ENCODE assay signal across 1 cellular context in the genomic region with DNA sequence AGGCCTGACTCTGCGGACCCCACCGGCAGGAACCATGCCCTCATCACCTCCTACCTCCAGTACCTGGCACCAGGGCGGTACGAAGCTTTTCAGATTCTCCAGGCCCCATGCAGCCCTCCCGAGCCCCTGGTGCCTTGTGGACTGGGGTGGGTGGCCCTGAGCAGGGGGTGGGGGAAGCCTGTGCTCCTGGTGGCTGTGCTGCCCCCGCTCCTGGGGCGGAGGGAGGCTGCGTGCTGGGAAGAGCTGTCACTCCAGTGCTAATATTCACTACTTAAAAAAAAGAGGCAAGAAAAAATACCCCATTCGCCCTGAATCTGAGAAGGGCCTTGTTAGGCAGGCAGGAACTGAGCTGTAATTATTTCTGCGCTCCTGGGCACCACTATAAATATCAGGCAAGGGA.
TF ChIP-seq lines count a peak whose summit lies in the region.

No MANE protein-coding gene starts in this region.

TF ChIP-seq in H1, 55 proteins besides CTCF, POLR2A, EP300 and RAD21:
- TF ChIP-seq BCL11A (IDR thresholded peaks at IDR 0.05; ENCODE audit: low read depth in 2 of 2, low read length in 2 of 2) = no peak
- TF ChIP-seq, protein P1, sequence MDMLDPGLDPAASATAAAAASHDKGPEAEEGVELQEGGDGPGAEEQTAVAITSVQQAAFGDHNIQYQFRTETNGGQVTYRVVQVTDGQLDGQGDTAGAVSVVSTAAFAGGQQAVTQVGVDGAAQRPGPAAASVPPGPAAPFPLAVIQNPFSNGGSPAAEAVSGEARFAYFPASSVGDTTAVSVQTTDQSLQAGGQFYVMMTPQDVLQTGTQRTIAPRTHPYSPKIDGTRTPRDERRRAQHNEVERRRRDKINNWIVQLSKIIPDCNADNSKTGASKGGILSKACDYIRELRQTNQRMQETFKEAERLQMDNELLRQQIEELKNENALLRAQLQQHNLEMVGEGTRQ (IDR thresholded peaks at IDR 0.05; ENCODE audit: low read length) = no peak
- TF ChIP-seq MAFK (IDR thresholded peaks at IDR 0.05; ENCODE audit: low read depth, low read length) = no peak
- no peak for TF ChIP-seq KDM4A (IDR thresholded peaks at IDR 0.05; ENCODE audit: low read depth, low read length, severe bottlenecking)
- no peak for TF ChIP-seq JUN (IDR thresholded peaks at IDR 0.05; ENCODE audit: low read depth, low read length)
- TF ChIP-seq SP1 (IDR thresholded peaks at IDR 0.05; ENCODE audit: low read depth, low read length) = no peak
- no peak for TF ChIP-seq TCF12 (IDR thresholded peaks at IDR 0.05; ENCODE audit: low read depth, low read length)
- TF ChIP-seq KDM5A (IDR thresholded peaks at IDR 0.05; ENCODE audit: low read length) = no peak
- TF ChIP-seq SIX5 (IDR thresholded peaks at IDR 0.05; ENCODE audit: low read depth, low read length) = no peak
- TF ChIP-seq HDAC6 (IDR thresholded peaks at IDR 0.05; ENCODE audit: low read depth, low read length) = no peak
- TF ChIP-seq BRCA1 (IDR thresholded peaks at IDR 0.05; ENCODE audit: low read depth, low read length) = no peak
- TF ChIP-seq GTF2F1 (IDR thresholded peaks at IDR 0.05; ENCODE audit: borderline replicate concordance, low read depth, low read length) = no peak
- TF ChIP-seq NRF1 (IDR thresholded peaks at IDR 0.05; ENCODE audit: low read depth, low read length) = no peak
TF ChIP-seq in H1: peak in this region for 0.
